Comparison of ENCODE assay signal across 8 cellular contexts in genomic region chr5:142713151-142713706, GRCh38. TPM values are rescaled to one million over a fixed set of nuclear protein-coding genes. Genes with fewer than 3 reads are reported as not detected.
DNase-seq lines count a peak whose midpoint lies in the region; ATAC-seq and TF ChIP-seq lines count a peak whose summit lies in the region.

No MANE protein-coding gene starts in this region.

- H3K27me3 Mint-ChIP-seq in progenitor cell of endocrine pancreas, result peaks cover 4% of the 10 kb centered on the region

- no peaks in the 10 kb centered on the region for H3K36me3 Mint-ChIP-seq in progenitor cell of endocrine pancreas (ENCODE audit: insufficient read depth)

- H3K4me3 ChIP-seq in urinary bladder (ENCODE audit: low read depth, low read length), result peak overlapping the region; percentile 29

- intact Hi-C loops in left ventricle myocardium superior (cut with micrococcal nuclease), result no loop called here

- WGBS in urinary bladder, result under 1% methylated on average over 28 of the region's 28 CpGs

- H3K4me1 Mint-ChIP-seq in progenitor cell of endocrine pancreas (ENCODE audit: low read depth), result peaks cover 2% of the 10 kb centered on the region

- H3K9me3 Mint-ChIP-seq in progenitor cell of endocrine pancreas (ENCODE audit: low read depth), result no peaks in the 10 kb centered on the region

- ATAC-seq in HG02623 (IDR thresholded peaks at IDR 0.05; ENCODE audit: unreplicated experiment) (peak; percentile 97), left ventricle myocardium superior (peak; percentile 84)

- H3K4me3 Mint-ChIP-seq in progenitor cell of endocrine pancreas (ENCODE audit: low read depth), result peak overlapping the region; percentile 72

- no peaks in the 10 kb centered on the region for H3K4me1 ChIP-seq in urinary bladder (ENCODE audit: insufficient read depth)

- H3K27ac ChIP-seq in urinary bladder (ENCODE audit: low read depth), result no peak overlapping the region

- TF ChIP-seq CTCF in GM12872 (IDR thresholded peaks at IDR 0.05; ENCODE audit: insufficient read depth, low read depth, low read length) (peak; percentile 76), progenitor cell of endocrine pancreas (IDR thresholded peaks at IDR 0.05; ENCODE audit: unreplicated experiment) (peak; percentile 97)

- H3K27ac Mint-ChIP-seq in progenitor cell of endocrine pancreas, result peak overlapping the region; percentile 67

- H3K36me3 ChIP-seq in urinary bladder (ENCODE audit: insufficient read depth), result no peaks in the 10 kb centered on the region

- DNase-seq in NCI-H1092 (lab: John Stamatoyannopoulos, UW) (peak; percentile 67), T follicular helper cell (ENCODE audit: low read depth) (peak; percentile 68), amniotic epithelial cell (ENCODE audit: low read depth) (peak; percentile 70), left ventricle myocardium superior (peak; percentile 93), progenitor cell of endocrine pancreas (ENCODE audit: low spot score, unreplicated experiment) (peak; percentile 92)

RNA-seq across cellular contexts. Expression of gene FGF1, which starts 27.3 kb away (rescaled TPM):
- total RNA-seq in left ventricle myocardium superior, result 43.6 TPM
- total RNA-seq in progenitor cell of endocrine pancreas, result not detected in 2 replicates
- total RNA-seq in urinary bladder, result 5.1 TPM
- 0.58 TPM for polyA plus RNA-seq in urinary bladder

RNA-seq across cellular contexts. Expression of gene ARHGAP26, which starts 56.9 kb away (rescaled TPM):
- total RNA-seq in left ventricle myocardium superior (34.9 TPM), progenitor cell of endocrine pancreas (21.3 and 24.5 TPM in 2 replicates), urinary bladder (54.2 TPM)
- 5.7 TPM for polyA plus RNA-seq in urinary bladder
